ENCODE assay signal across 9 cellular contexts in the genomic region with DNA sequence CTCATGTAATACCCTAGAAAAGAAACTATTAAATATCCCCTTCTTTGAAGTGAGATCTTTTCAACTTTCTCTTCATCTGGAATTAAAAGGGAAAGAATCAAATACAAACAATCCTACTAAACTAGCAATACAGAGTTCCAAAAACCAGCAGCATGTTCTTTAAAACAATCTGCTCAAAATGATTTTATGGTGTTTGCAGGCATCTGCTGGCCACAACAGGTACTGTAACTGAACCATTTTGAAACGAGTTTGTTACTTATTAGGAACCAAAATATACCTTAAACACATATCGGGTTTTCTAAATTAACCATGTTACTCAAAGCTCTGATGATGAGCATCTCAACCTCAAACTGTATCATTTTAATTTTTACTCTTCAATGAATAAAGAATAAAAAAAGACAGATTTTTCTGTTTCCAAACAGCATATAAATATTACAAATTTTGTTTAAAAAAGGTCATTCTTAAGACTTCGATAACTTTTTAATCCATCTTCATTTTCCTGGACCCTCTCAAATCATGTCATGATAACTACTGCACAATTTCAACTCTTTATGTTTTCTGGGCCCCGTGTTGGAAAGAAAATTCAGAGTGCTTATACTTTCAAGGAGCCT. TPM values are rescaled to one million over a fixed set of nuclear protein-coding genes. Genes with fewer than 3 reads are reported as not detected.
DNase-seq lines count a peak whose midpoint lies in the region; ATAC-seq and TF ChIP-seq lines count a peak whose summit lies in the region.
"Had no signal": no experiment of that assay in that cellular context is flagged by ENCODE, and none has a peak within 500 bp of the region (broad histone marks: within the 10 kb centered on the region; RNA-seq: fewer than 3 reads in every experiment).

No MANE protein-coding gene starts in this region.

- no peaks in the 10 kb centered on the region for H4K20me1 ChIP-seq in SU-DHL-6 (ENCODE audit: low read depth, low read length)

- H3K9me3 ChIP-seq in SU-DHL-6 (ENCODE audit: insufficient read depth, low read length), result no peaks in the 10 kb centered on the region

- H3K27ac ChIP-seq in SU-DHL-6 (ENCODE audit: low read depth, low read length), result no peak overlapping the region

- no peaks in the 10 kb centered on the region for H3K27me3 ChIP-seq in SU-DHL-6 (ENCODE audit: low read length)

- no peak overlapping the region for H3K4me3 Mint-ChIP-seq in activated CD4-positive, alpha-beta T cell treated with anti-CD3 and anti-CD28 coated beads, Interleukin-2, amount 10 ng/mL, durations not matched to agents 7 days and 5 days

- H2AFZ ChIP-seq in SU-DHL-6 (ENCODE audit: low read depth, low read length, severe bottlenecking), result no peak overlapping the region

- no peaks in the 10 kb centered on the region for H3F3A ChIP-seq in SU-DHL-6 (ENCODE audit: insufficient read depth)

- CTCF ChIA-PET in activated CD4-positive, alpha-beta T cell treated with anti-CD3 and anti-CD28 coated beads, Interleukin-2, amount 10 ng/mL, durations not matched to agents 7 days and 5 days (lab: Charles Lee), result no interaction called here

- H3K36me3 ChIP-seq in SU-DHL-6 (ENCODE audit: low read length), result no peaks in the 10 kb centered on the region

- DNase-seq in DMS53 treated with DMSO at 0.1 percent for 48 hours (lab: John Stamatoyannopoulos, UW; ENCODE audit: unreplicated experiment) (peak; percentile 13), iris pigment epithelial cell (ENCODE audit: low read depth) (peak; percentile 33), HuH-7.5 (ENCODE audit: low spot score) (no peak), activated T-cell treated with anti-CD3 and anti-CD28 coated beads for 4 hours (no peak)
- DNase-seq in activated CD4-positive, alpha-beta T cell treated with anti-CD3 and anti-CD28 coated beads, Interleukin-2, amount 10 ng/mL, durations not matched to agents 7 days and 5 days, result no peak

- H3K79me2 ChIP-seq in SU-DHL-6 (ENCODE audit: insufficient read depth, low read length), result no peaks in the 10 kb centered on the region

- peaks cover 29% of the 10 kb centered on the region for H3K4me1 Mint-ChIP-seq in activated CD4-positive, alpha-beta T cell treated with anti-CD3 and anti-CD28 coated beads, Interleukin-2, amount 10 ng/mL, durations not matched to agents 7 days and 5 days

- peak; percentile 48 for ATAC-seq in HG02870 (IDR thresholded peaks at IDR 0.05; ENCODE audit: unreplicated experiment)
- no peak for ATAC-seq in HG03469 (IDR thresholded peaks at IDR 0.05; ENCODE audit: unreplicated experiment)

- peak; percentile 31 for TF ChIP-seq CTCF in SU-DHL-6 (IDR thresholded peaks at IDR 0.05; ENCODE audit: insufficient read depth, low read length, poor library complexity, severe bottlenecking)

- POLR2A ChIA-PET in activated CD4-positive, alpha-beta T cell treated with anti-CD3 and anti-CD28 coated beads, Interleukin-2, amount 10 ng/mL, durations not matched to agents 7 days and 5 days (lab: Charles Lee), result no interaction called here

- no peaks in the 10 kb centered on the region for H3K27me3 Mint-ChIP-seq in activated CD4-positive, alpha-beta T cell treated with anti-CD3 and anti-CD28 coated beads, Interleukin-2, amount 10 ng/mL, durations not matched to agents 7 days and 5 days

- H3K9ac ChIP-seq in SU-DHL-6 (ENCODE audit: low read length), result no peak overlapping the region

- no peak overlapping the region for H3K27ac Mint-ChIP-seq in activated CD4-positive, alpha-beta T cell treated with anti-CD3 and anti-CD28 coated beads, Interleukin-2, amount 10 ng/mL, durations not matched to agents 7 days and 5 days

- H3K9me2 ChIP-seq in SU-DHL-6 (replicated peaks; ENCODE audit: insufficient read depth, low read length), result no peaks in the 10 kb centered on the region

- H3K9me3 Mint-ChIP-seq in activated CD4-positive, alpha-beta T cell treated with anti-CD3 and anti-CD28 coated beads, Interleukin-2, amount 10 ng/mL, durations not matched to agents 7 days and 5 days, result no peaks in the 10 kb centered on the region

- no peak overlapping the region for H3K4me3 ChIP-seq in SU-DHL-6 (ENCODE audit: insufficient read depth, low read length, poor library complexity, severe bottlenecking)

- H3K36me3 Mint-ChIP-seq in activated CD4-positive, alpha-beta T cell treated with anti-CD3 and anti-CD28 coated beads, Interleukin-2, amount 10 ng/mL, durations not matched to agents 7 days and 5 days (ENCODE audit: low read depth), result peaks cover 27% of the 10 kb centered on the region

- H3K4me2 ChIP-seq in SU-DHL-6 (ENCODE audit: low read depth, low read length, poor library complexity, severe bottlenecking), result no peak overlapping the region

RNA-seq across cellular contexts. Expression of a gene that starts 56.5 kb away (rescaled TPM):
- total RNA-seq in activated CD4-positive, alpha-beta T cell treated with anti-CD3 and anti-CD28 coated beads, Interleukin-2, amount 10 ng/mL, durations not matched to agents 7 days and 5 days, result 10 to 100 TPM; 35.8 to 49.7 TPM
- total RNA-seq: LHCN-M2 had no signal

Comparison
In these comparisons a context has a peak if more than half of its experiments do, and no peak if none do; other contexts are left out.
1. DNase-seq: peak in DMS53 treated with DMSO at 0.1 percent for 48 hours (single experiment) and iris pigment epithelial cell (single experiment); none in HuH-7.5 (single experiment), activated CD4-positive, alpha-beta T cell treated with anti-CD3 and anti-CD28 coated beads, Interleukin-2, amount 10 ng/mL, durations not matched to agents 7 days and 5 days (single experiment) and activated T-cell treated with anti-CD3 and anti-CD28 coated beads for 4 hours (single experiment).